In the genomic region with DNA sequence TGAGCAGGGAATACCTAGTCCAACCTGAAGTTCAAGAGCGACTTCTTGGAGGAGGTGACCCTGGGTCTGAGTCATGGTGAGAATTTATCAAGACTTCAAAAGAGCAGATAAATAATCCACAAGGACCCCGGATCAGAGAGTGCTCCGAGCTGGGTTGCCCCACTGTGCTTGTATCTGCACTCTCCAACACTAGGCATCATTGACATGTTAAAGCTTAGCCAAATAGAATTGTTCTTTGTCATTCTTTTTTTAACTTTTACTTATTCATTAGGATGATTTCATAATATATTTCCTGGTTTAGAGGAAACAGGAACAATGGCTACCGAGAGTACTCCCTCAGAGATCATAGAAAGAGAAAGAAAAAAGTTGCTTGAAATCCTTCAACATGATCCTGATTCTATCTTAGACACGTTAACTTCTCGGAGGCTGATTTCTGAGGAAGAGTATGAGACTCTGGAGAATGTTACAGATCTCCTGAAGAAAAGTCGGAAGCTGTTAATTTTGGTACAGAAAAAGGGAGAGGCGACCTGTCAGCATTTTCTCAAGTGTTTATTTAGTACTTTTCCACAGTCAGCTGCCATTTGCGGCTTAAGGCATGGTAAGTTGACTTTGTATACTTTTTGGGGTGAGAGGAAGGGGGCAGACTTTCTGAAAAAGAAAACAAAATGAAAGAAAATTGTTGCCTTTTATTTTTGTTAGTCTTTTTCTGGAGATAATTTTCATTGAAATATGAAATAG, we compare ENCODE assay signal across 2 cellular contexts.
TF ChIP-seq lines count a peak whose summit lies in the region.

CARD6 (plus strand) TSS at position 300 of the 738 bp plus-strand sequence; CDS start at position 316, 16 bp downstream.

TF ChIP-seq in SK-N-SH, 30 proteins besides CTCF, POLR2A, EP300 and RAD21:
- TF ChIP-seq, protein P1, sequence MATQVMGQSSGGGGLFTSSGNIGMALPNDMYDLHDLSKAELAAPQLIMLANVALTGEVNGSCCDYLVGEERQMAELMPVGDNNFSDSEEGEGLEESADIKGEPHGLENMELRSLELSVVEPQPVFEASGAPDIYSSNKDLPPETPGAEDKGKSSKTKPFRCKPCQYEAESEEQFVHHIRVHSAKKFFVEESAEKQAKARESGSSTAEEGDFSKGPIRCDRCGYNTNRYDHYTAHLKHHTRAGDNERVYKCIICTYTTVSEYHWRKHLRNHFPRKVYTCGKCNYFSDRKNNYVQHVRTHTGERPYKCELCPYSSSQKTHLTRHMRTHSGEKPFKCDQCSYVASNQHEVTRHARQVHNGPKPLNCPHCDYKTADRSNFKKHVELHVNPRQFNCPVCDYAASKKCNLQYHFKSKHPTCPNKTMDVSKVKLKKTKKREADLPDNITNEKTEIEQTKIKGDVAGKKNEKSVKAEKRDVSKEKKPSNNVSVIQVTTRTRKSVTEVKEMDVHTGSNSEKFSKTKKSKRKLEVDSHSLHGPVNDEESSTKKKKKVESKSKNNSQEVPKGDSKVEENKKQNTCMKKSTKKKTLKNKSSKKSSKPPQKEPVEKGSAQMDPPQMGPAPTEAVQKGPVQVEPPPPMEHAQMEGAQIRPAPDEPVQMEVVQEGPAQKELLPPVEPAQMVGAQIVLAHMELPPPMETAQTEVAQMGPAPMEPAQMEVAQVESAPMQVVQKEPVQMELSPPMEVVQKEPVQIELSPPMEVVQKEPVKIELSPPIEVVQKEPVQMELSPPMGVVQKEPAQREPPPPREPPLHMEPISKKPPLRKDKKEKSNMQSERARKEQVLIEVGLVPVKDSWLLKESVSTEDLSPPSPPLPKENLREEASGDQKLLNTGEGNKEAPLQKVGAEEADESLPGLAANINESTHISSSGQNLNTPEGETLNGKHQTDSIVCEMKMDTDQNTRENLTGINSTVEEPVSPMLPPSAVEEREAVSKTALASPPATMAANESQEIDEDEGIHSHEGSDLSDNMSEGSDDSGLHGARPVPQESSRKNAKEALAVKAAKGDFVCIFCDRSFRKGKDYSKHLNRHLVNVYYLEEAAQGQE (IDR thresholded peaks at IDR 0.05; ENCODE audit: low read depth, low read length), result no peak
- TF ChIP-seq FOXM1 (IDR thresholded peaks at IDR 0.05; ENCODE audit: low read depth) (no peak), MEF2A (IDR thresholded peaks at IDR 0.05; ENCODE audit: borderline replicate concordance, low read depth) (no peak), RFX5 (IDR thresholded peaks at IDR 0.05; ENCODE audit: low read length) (no peak), TCF12 (IDR thresholded peaks at IDR 0.05) (no peak), MXI1 (IDR thresholded peaks at IDR 0.05; ENCODE audit: low read depth, low read length) (no peak), POLR2AphosphoS5 (IDR thresholded peaks at IDR 0.05; ENCODE audit: low read depth, low read length) (no peak), SMC3 (IDR thresholded peaks at IDR 0.05; ENCODE audit: low read depth, low read length) (no peak), ELF1 (IDR thresholded peaks at IDR 0.05) (no peak)

TF ChIP-seq in SK-N-SH treated with all-trans-retinoic acid at 6 μM for 48 hours, 23 proteins besides CTCF, POLR2A, EP300 and RAD21 (continued from another document):
- TF ChIP-seq ZFP30 (CRISPR knock-in tag; IDR thresholded peaks at IDR 0.05) (no peak), ZC3H10 (CRISPR knock-in tag; IDR thresholded peaks at IDR 0.05) (no peak), ZNF565 (CRISPR knock-in tag; conservative IDR thresholded peaks at IDR 0.05; ENCODE audit: low read depth) (no peak), SNAI2 (CRISPR knock-in tag; IDR thresholded peaks at IDR 0.05) (no peak)
